ENCODE assay signal across 19 cellular contexts in the genomic region with DNA sequence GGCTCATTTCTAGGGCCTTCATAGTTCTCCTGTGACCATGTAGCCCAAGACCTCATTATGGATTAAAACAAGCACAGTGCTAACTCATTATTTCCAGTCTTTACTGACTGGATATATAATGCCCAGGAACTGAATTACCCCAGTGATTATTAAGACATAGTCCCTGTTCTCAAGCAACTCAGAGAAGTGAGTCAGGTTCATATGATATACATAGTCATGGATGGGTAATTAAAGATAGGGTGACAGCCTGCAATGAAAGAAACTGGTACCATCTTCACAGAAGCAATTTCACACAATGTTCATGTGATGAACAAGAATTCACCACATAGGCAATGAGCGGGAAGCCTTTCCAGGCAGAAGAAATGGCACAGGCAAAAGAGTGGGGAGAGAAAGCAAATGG. TPM values are rescaled to one million over a fixed set of nuclear protein-coding genes. Genes with fewer than 3 reads are reported as not detected.
DNase-seq lines count a peak whose midpoint lies in the region; ATAC-seq, FAIRE-seq and TF ChIP-seq lines count a peak whose summit lies in the region.
"Had no signal": no experiment of that assay in that cellular context is flagged by ENCODE, and none has a peak within 500 bp of the region (broad histone marks: within the 10 kb centered on the region; RNA-seq: fewer than 3 reads in every experiment).

No MANE protein-coding gene starts in this region.

- H3K4me2 ChIP-seq in Loucy (ENCODE audit: low read depth, low read length, poor library complexity, severe bottlenecking) (peak overlapping the region; percentile 100), K562 (ENCODE audit: insufficient read depth, low read length) (peak overlapping the region; percentile 30; the same call in 1 of the 2 replicates), neuronal stem cell (ENCODE audit: insufficient read depth, low read length, poor library complexity, severe bottlenecking) (peak overlapping the region; percentile 23), Karpas-422 (ENCODE audit: low read depth, low read length, poor library complexity, severe bottlenecking) (no peak overlapping the region)
- H3K4me2 ChIP-seq: hepatocyte had no signal

- H3K23ac ChIP-seq in neuronal stem cell (ENCODE audit: low read depth, low read length, poor library complexity): no peak overlapping the region

- H3K79me1 ChIP-seq in neuronal stem cell (ENCODE audit: low read depth, low read length): peaks cover 21% of the 10 kb centered on the region

- no peaks in the 10 kb centered on the region for H3K27me3 Mint-ChIP-seq in activated T-cell treated with anti-CD3 and anti-CD28 coated beads, Interleukin-2, amount 50 U/mL, for 72 hours (ENCODE audit: low read depth)

- CTCF ChIA-PET in K562 (lab: Yijun Ruan, JAX; ENCODE audit: low intra/inter-chr PET ratio): interaction anchor here (0.5 kb wide), 1 partner anchor 47 kb away, joined by 3 read pairs; no protein-coding TSS in a partner anchor

- no peaks in the 10 kb centered on the region for H3K9me3 Mint-ChIP-seq in activated T-cell treated with anti-CD3 and anti-CD28 coated beads, Interleukin-2, amount 50 U/mL, for 72 hours
- H3K9me3 Mint-ChIP-seq: endodermal cell had no signal

- H3K9me2 ChIP-seq in Loucy (replicated peaks; ENCODE audit: low read depth, low read length) (no peaks in the 10 kb centered on the region), Karpas-422 (replicated peaks; ENCODE audit: insufficient read depth, low read length) (no peaks in the 10 kb centered on the region)

- WGBS in K562 (ENCODE audit: insufficient coverage, low coverage, missing lambda C conversion rate): 93% methylated on average over 1 of the region's 1 CpG
- WGBS in neuronal stem cell (ENCODE audit: extremely low coverage in 2 of 2, insufficient read length in 2 of 2, insufficient replicate concordance in 1 of 2), 2 donors: no CpG with 5 or more reads among the region's 1 CpG

- H3K14ac ChIP-seq in neuronal stem cell (ENCODE audit: low read length): no peak overlapping the region

- H3K27me3 ChIP-seq in Loucy (ENCODE audit: insufficient read depth, low read length, poor library complexity, severe bottlenecking) (peaks cover 4% of the 10 kb centered on the region), K562 (ENCODE audit: control insufficient read depth in 2 of 2, insufficient read depth in 2 of 2, low read length in 2 of 2) (no peaks in the 10 kb centered on the region), neuronal stem cell (ENCODE audit: control insufficient read depth in 3 of 3, insufficient read depth in 3 of 3, low read depth in 1 of 3, low read length in 3 of 3) (no peaks in the 10 kb centered on the region), Karpas-422 (ENCODE audit: low read length) (no peaks in the 10 kb centered on the region)
- H3K27me3 ChIP-seq: hepatocyte, right atrium auricular region, stomach had no signal

- no TSS peak for BruUV-seq in K562 (replicated peaks; lab: Mats Ljungman, UMichigan)

- no peak overlapping the region for H2BK5ac ChIP-seq in neuronal stem cell (ENCODE audit: low read length)

- no peak overlapping the region for H3K4ac ChIP-seq in neuronal stem cell (ENCODE audit: low read length)

- TF ChIP-seq RAD21 in K562 (CRISPR knock-in tag; conservative IDR thresholded peaks at IDR 0.05 in 1 of 2, IDR thresholded peaks at IDR 0.05 in 1 of 2): no peak

- no peak overlapping the region for H4K8ac ChIP-seq in neuronal stem cell (ENCODE audit: low read depth, low read length)

- intact Hi-C loops in K562 (cut with micrococcal nuclease): no loop called here

- no peak overlapping the region for H2BK15ac ChIP-seq in neuronal stem cell (ENCODE audit: low read length)

- no peaks in the 10 kb centered on the region for H3K9me1 ChIP-seq in K562 (ENCODE audit: control insufficient read depth, insufficient read depth, low read length)

- H3K4me1 Mint-ChIP-seq in activated T-cell treated with anti-CD3 and anti-CD28 coated beads, Interleukin-2, amount 50 U/mL, for 72 hours (ENCODE audit: low read depth): peaks cover 52% of the 10 kb centered on the region

- no peak overlapping the region for H2BK12ac ChIP-seq in neuronal stem cell (ENCODE audit: low read length)

- no peak for ATAC-seq in activated T-cell treated with anti-CD3 and anti-CD28 coated beads, Interleukin-2, amount 50 U/mL, for 72 hours (replicated peaks in 1 of 2)
- no peak for ATAC-seq in K562
- ATAC-seq: HCT116 had no signal

- peak overlapping the region; percentile 17 to 28 for H3K4me3 Mint-ChIP-seq in activated T-cell treated with anti-CD3 and anti-CD28 coated beads, Interleukin-2, amount 50 U/mL, for 72 hours
- H3K4me3 Mint-ChIP-seq: endodermal cell had no signal

- H3K27ac ChIP-seq in K562 (ENCODE audit: extremely low read depth, low read depth, low read length) (peak overlapping the region; percentile 33; the same call in 1 of the 3 replicates), neuronal stem cell (replicated peaks; ENCODE audit: low read length) (no peak overlapping the region), Karpas-422 (ENCODE audit: low read length) (no peak overlapping the region)
- H3K27ac ChIP-seq: hepatocyte, right atrium auricular region, stomach had no signal

- H3K79me2 ChIP-seq in Loucy (ENCODE audit: insufficient read depth, low read length) (peaks cover 74% of the 10 kb centered on the region), K562 (ENCODE audit: control insufficient read depth, insufficient read depth, low read length) (peaks cover 89% of the 10 kb centered on the region), Karpas-422 (ENCODE audit: low read length) (peaks cover 64% of the 10 kb centered on the region)

- POLR2A ChIA-PET in K562 (lab: Yijun Ruan, JAX): interaction anchor here (0.6 to 6.6 kb wide), 2 partner anchors 12 to 15 kb away, joined by 3 to 104 read pairs; no protein-coding TSS in a partner anchor

- H3K9ac ChIP-seq in Loucy (ENCODE audit: low read depth, low read length, poor library complexity, severe bottlenecking) (no peak overlapping the region), K562 (ENCODE audit: insufficient read depth in 1 of 2, low read depth in 2 of 2, low read length in 2 of 2) (peak overlapping the region in 1 of 2 experiments; percentile 1; a peak in 1 of 4 replicates), neuronal stem cell (ENCODE audit: low read depth, low read length, poor library complexity) (no peak overlapping the region), Karpas-422 (ENCODE audit: low read length) (no peak overlapping the region)

- TF ChIP-seq POLR2A in K562 (conservative IDR thresholded peaks at IDR 0.05): no peak

- TF ChIP-seq EP300 in K562 (IDR thresholded peaks at IDR 0.05; ENCODE audit: low read length): no peak

- H4K20me1 ChIP-seq in Loucy (ENCODE audit: insufficient read depth, low read length, poor library complexity, severe bottlenecking) (peaks cover 53% of the 10 kb centered on the region), K562 (replicated peaks; ENCODE audit: control insufficient read depth, insufficient read depth, low read length) (peaks cover 15% of the 10 kb centered on the region), Karpas-422 (ENCODE audit: insufficient read depth, low read depth, low read length) (peaks cover 25% of the 10 kb centered on the region)

- H3F3A ChIP-seq in Loucy (ENCODE audit: low read depth): no peaks in the 10 kb centered on the region

- H3K4me1 ChIP-seq in Loucy (ENCODE audit: insufficient read depth, low read length, poor library complexity, severe bottlenecking) (peaks cover 47% of the 10 kb centered on the region), K562 (replicated peaks in 1 of 2; ENCODE audit: control insufficient read depth in 2 of 2, insufficient read depth in 2 of 2, low read length in 2 of 2) (peaks cover 21 to 24% of the 10 kb centered on the region in 2 experiments), neuronal stem cell (ENCODE audit: control insufficient read depth in 2 of 2, insufficient read depth in 1 of 2, low read depth in 1 of 2, low read length in 2 of 2) (peaks cover 7 to 10% of the 10 kb centered on the region in 2 donors), Karpas-422 (ENCODE audit: low read length) (peaks cover 20% of the 10 kb centered on the region)

- H3K18ac ChIP-seq in neuronal stem cell (ENCODE audit: low read length): no peak overlapping the region

- no peak for FAIRE-seq in K562 (lab: Jason Lieb, UNC)
- FAIRE-seq: kidney had no signal

- H3K36me3 Mint-ChIP-seq in activated T-cell treated with anti-CD3 and anti-CD28 coated beads, Interleukin-2, amount 50 U/mL, for 72 hours (ENCODE audit: insufficient read depth in 2 of 2): peaks cover 23 to 50% of the 10 kb centered on the region in 2 donors

- H3K4me3 ChIP-seq in Loucy (ENCODE audit: low read length, poor library complexity, severe bottlenecking) (peak overlapping the region; percentile 38), K562 (no peak overlapping the region), neuronal stem cell (ENCODE audit: low read length in 2 of 2) (no peak overlapping the region), Karpas-422 (ENCODE audit: low read length) (no peak overlapping the region)
- H3K4me3 ChIP-seq: hepatocyte, right atrium auricular region had no signal

- in situ Hi-C loops in K562 (cut with MboI): no loop called here

- no peak overlapping the region for H4K91ac ChIP-seq in neuronal stem cell (ENCODE audit: low read depth, low read length, poor library complexity)

- peaks cover 49% of the 10 kb centered on the region for H3K36me3 ChIP-seq in Loucy (ENCODE audit: insufficient read depth, low read length)
- peaks cover 70% of the 10 kb centered on the region for H3K36me3 ChIP-seq in K562 (ENCODE audit: control insufficient read depth, insufficient read depth, low read length)
- H3K36me3 ChIP-seq in neuronal stem cell (replicated peaks in 1 of 2; ENCODE audit: control insufficient read depth in 2 of 2, insufficient read depth in 2 of 2, low read length in 2 of 2): peaks cover 31 to 72% of the 10 kb centered on the region in 2 donors
- peaks cover 47% of the 10 kb centered on the region for H3K36me3 ChIP-seq in Karpas-422 (ENCODE audit: insufficient read depth, low read length)

- H3K27ac Mint-ChIP-seq in activated T-cell treated with anti-CD3 and anti-CD28 coated beads, Interleukin-2, amount 50 U/mL, for 72 hours: peak overlapping the region; percentile 52
- H3K27ac Mint-ChIP-seq: endodermal cell had no signal

- no peak overlapping the region for H2AK5ac ChIP-seq in neuronal stem cell (ENCODE audit: low read depth, low read length)

- H3K9me3 ChIP-seq in Loucy (ENCODE audit: insufficient read depth, low read depth, low read length) (no peaks in the 10 kb centered on the region), K562 (replicated peaks; ENCODE audit: control insufficient read depth, insufficient read depth, low read depth, low read length) (no peaks in the 10 kb centered on the region), neuronal stem cell (replicated peaks in 1 of 2; ENCODE audit: control insufficient read depth in 2 of 2, insufficient read depth in 1 of 2, low read depth in 1 of 2, low read length in 2 of 2) (no peaks in the 10 kb centered on the region), Karpas-422 (ENCODE audit: low read length) (no peaks in the 10 kb centered on the region)
- H3K9me3 ChIP-seq: right atrium auricular region, stomach had no signal

- no peak for DNase-seq in activated T-cell treated with anti-CD3 and anti-CD28 coated beads, Interleukin-2, amount 50 U/mL, for 72 hours
- DNase-seq in activated T-cell treated with anti-CD3 and anti-CD28 coated beads for 4 hours (no peak), K562 (ENCODE audit: extremely low read depth in 1 of 4, low spot score in 3 of 4) (no peak), neuronal stem cell (ENCODE audit: low spot score) (no peak), MV-4-11 (lab: John Stamatoyannopoulos, UW) (no peak), Karpas-422 (no peak), globus pallidus (ENCODE audit: low spot score) (no peak)
- DNase-seq: endodermal cell; IMR-90; kidney; mesendoderm; NCI-H1930; occipital lobe; stimulated activated CD4-positive, alpha-beta T cell treated with anti-CD3 and anti-CD28 coated beads, Interleukin-15, amount 100 ng/mL, for 24 hours; stomach had no signal

- TF ChIP-seq CTCF in Loucy (conservative IDR thresholded peaks at IDR 0.05; ENCODE audit: low read length): no peak
- no peak for TF ChIP-seq CTCF in K562 (IDR thresholded peaks at IDR 0.05 in 2 of 3, conservative IDR thresholded peaks at IDR 0.05 in 1 of 3; ENCODE audit: insufficient read depth in 2 of 3, low read depth in 1 of 3, low read length in 3 of 3)

- no peak overlapping the region for H2BK120ac ChIP-seq in neuronal stem cell (ENCODE audit: low read depth, low read length)

- no peak overlapping the region for H2AFZ ChIP-seq in Loucy (ENCODE audit: low read length)
- no peak overlapping the region for H2AFZ ChIP-seq in K562 (ENCODE audit: low read depth, low read length)
- no peak overlapping the region for H2AFZ ChIP-seq in neuronal stem cell (ENCODE audit: low read length)
- H2AFZ ChIP-seq in Karpas-422 (ENCODE audit: low read length): no peak overlapping the region
- H2AFZ ChIP-seq: hepatocyte had no signal

RNA-seq across cellular contexts. Expression of gene TRIM27, which starts 3.5 kb away (rescaled TPM):
- total RNA-seq in activated T-cell treated with anti-CD3 and anti-CD28 coated beads, Interleukin-2, amount 50 U/mL, for 72 hours: 10 to 100 TPM; 50.7 to 51.1 TPM
- 367 and 380 TPM in 2 replicates for total RNA-seq in K562 (2011; cell fraction: chromatin; rRNA removed; ENCODE audit: low replicate concordance)
- total RNA-seq in K562 (2011; cell fraction: nucleolus; rRNA removed): 219 and 229 TPM in 2 replicates
- total RNA-seq in K562 (2011; cell fraction: nucleoplasm; rRNA removed): 317 and 452 TPM in 2 replicates
- total RNA-seq in K562 (2014; rRNA removed) (145 and 157 TPM in 2 replicates), K562 (2014; rRNA removed; fragmentation: Illumina TruSeq; extraction: Trizol) (126 and 129 TPM in 2 replicates), K562 (2015; rRNA removed; fragmentation: Illumina TruSeq; extraction: Trizol) (141 and 156 TPM in 2 replicates), K562 (2021) (122 and 127 TPM in 2 replicates)
- polyA plus RNA-seq in K562 (2011; rRNA removed) (206 and 235 TPM in 2 replicates), K562 (2014; fragmentation: Illumina TruSeq; extraction: Trizol) (90.9 and 99.7 TPM in 2 replicates), K562 (2014; fragmentation: Nextera tagmentation; extraction: Ambion mirVana) (10 to 100 TPM; 37.7 to 49.6 TPM), K562 (2014; rRNA removed) (118 TPM in 2 replicates)
- polyA plus RNA-seq in K562 (2011; cell fraction: cytosol; rRNA removed): 186 and 195 TPM in 2 replicates
- 387 and 419 TPM in 2 replicates for polyA plus RNA-seq in K562 (2011; cell fraction: nucleus; rRNA removed)
- 101 and 114 TPM in 2 replicates for polyA plus RNA-seq in K562 (2012)
- 250 and 288 TPM in 2 replicates for polyA minus RNA-seq in K562 (2011; rRNA and poly(A)+ RNA removed)
- polyA minus RNA-seq in K562 (2011; cell fraction: cytosol; rRNA and poly(A)+ RNA removed): 93.5 and 114 TPM in 2 replicates
- polyA minus RNA-seq in K562 (2011; cell fraction: nucleus; rRNA and poly(A)+ RNA removed): 159 and 183 TPM in 2 replicates
- polyA plus RNA-seq in neuronal stem cell (2013, experiment 1 of 2): 38.5 TPM
- polyA plus RNA-seq in neuronal stem cell (2013, experiment 2 of 2): 37.5 TPM
- total RNA-seq in Karpas-422 (2014; rRNA removed; shearing (Covaris generic); ENCODE audit: low replicate concordance): 84.3 and 87.8 TPM in 2 replicates
